28 cellular contexts compared by ENCODE assay signal in the genomic region with DNA sequence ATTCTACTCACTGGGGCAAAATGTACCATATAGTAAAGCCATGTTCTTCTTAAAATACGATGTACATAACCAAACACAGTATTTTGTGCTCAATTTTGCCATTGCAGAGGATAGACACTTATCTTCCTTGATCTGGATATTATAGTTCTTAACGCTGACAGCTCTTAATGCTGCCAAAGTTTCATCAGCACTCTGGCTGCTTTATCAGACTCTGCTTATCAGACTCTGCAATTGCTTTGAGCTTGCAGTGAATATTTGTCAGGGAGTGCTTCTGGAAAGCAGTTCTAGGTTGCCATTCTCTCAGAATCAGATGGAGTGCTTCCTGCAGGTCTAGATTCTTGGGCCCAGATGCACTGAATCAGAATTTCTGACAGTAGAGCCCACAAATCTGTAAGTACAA.
"Had no signal": no experiment of that assay in that cellular context is flagged by ENCODE, and none has a peak within 500 bp of the region (broad histone marks: within the 10 kb centered on the region; RNA-seq: fewer than 3 reads in every experiment).

No MANE protein-coding gene starts in this region.

- H3K36me3 ChIP-seq: adrenal gland, breast epithelium, SJSA1 had no signal

- H3K27me3 ChIP-seq: adrenal gland, breast epithelium, SJSA1 had no signal

- H3K9me3 ChIP-seq: adrenal gland, breast epithelium, SJSA1 had no signal

- H3K4me1 ChIP-seq: adrenal gland, breast epithelium, SJSA1 had no signal

- DNase-seq: activated CD4-positive, alpha-beta T cell treated with anti-CD3 and anti-CD28 coated beads for 48 hours; activated CD4-positive, alpha-beta T cell treated with anti-CD3 and anti-CD28 coated beads, Interleukin-2, amount 50 U/mL, for 4 hours; activated CD4-positive, CD25-positive, alpha-beta regulatory T cell treated with anti-CD3 and anti-CD28 coated beads, Interleukin-2, amount 50 U/mL, for 72 hours; activated CD8-positive, alpha-beta memory T cell treated with anti-CD3 and anti-CD28 coated beads, Interleukin-2, amount 50 U/mL, for 48 hours; activated CD8-positive, alpha-beta T cell treated with anti-CD3 and anti-CD28 coated beads, Interleukin-2, amount 10 ng/mL, durations not matched to agents 7 days and 5 days; activated naive CD4-positive, alpha-beta T cell treated with anti-CD3 and anti-CD28 coated beads, Interleukin-2, amount 50 U/mL, for 16 hours; activated naive CD8-positive, alpha-beta T cell treated with anti-CD3 and anti-CD28 coated beads, Interleukin-2, amount 10 ng/mL, durations not matched to agents 7 days and 5 days; activated T-cell treated with anti-CD3 and anti-CD28 coated beads, Interleukin-2, amount 50 U/mL, for 1 hour; adrenal gland; aorta; central memory CD4-positive, alpha-beta T cell; NCI-H1092; NCI-H1417 treated with DMSO at 0.1 percent for 48 hours; NCI-H1694; NCI-H2029; NCI-H2107; NCI-H2171 treated with DMSO at 0.1 percent for 48 hours; NCI-H510A treated with DMSO at 0.1 percent for 48 hours; NCI-H69; PC-3; SHP77; T-cell; T-helper 2 cell; T1000 had no signal

- H3K4me3 ChIP-seq: adrenal gland, breast epithelium, SJSA1 had no signal

- H3K4me2 ChIP-seq: KMS-11 had no signal

- H3K9ac ChIP-seq: KMS-11 had no signal

- H3K27ac ChIP-seq: adrenal gland, breast epithelium, KMS-11, SJSA1 had no signal

- ATAC-seq: activated CD8-positive, alpha-beta T cell treated with anti-CD3 and anti-CD28 coated beads, Interleukin-2, amount 10 ng/mL, durations not matched to agents 7 days and 5 days; PC-3; T-cell; WTC11 had no signal
